12 cellular contexts compared by ENCODE assay signal in the genomic region with DNA sequence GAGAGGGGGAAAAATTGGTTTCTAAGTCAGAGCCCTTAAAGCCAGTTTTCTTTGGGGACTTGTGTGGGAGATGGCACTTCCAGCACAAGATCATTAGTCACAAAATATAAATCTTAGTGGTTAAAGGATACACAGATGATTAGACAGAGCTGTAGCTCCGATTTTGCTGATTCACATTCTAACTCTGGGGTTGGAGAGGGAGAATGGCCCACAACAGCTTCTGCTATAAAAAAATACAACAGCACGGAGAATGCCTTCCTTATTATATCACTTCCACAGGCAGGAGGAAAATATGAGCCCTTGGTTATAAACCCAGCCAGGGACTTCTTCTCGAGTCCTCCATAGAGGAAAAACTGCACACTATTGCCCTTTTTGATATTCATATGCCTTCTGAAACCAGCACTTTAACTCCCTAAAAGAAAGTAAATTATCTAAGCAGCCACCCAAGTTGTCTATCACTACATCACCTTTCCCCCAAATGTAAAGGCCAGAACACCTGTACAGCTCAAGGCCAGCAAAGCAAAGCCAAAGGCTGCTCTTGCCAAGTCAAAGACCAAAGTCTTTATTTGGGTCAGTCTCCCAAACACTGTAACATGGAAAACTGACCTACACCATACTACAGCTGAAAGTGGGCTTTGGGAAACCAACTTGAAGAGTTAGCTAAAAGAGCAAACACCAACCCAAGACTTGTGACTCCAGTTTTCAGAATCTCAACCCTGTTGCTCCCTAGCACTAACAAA. TPM values are rescaled to one million over a fixed set of nuclear protein-coding genes. Genes with fewer than 3 reads are reported as not detected.
DNase-seq lines count a peak whose midpoint lies in the region; ATAC-seq, FAIRE-seq and TF ChIP-seq lines count a peak whose summit lies in the region.
"Had no signal": no experiment of that assay in that cellular context is flagged by ENCODE, and none has a peak within 500 bp of the region (broad histone marks: within the 10 kb centered on the region; RNA-seq: fewer than 3 reads in every experiment).

No MANE protein-coding gene starts in this region.

- intact Hi-C loops in right lobe of liver (cut with DNase I), result no loop called here

- H3K36me3 Mint-ChIP-seq in astrocyte (ENCODE audit: low read depth, unreplicated experiment), result peaks cover 13% of the 10 kb centered on the region

- peaks cover 64% of the 10 kb centered on the region for H3K4me1 Mint-ChIP-seq in astrocyte (ENCODE audit: low read depth, unreplicated experiment)

- no peak for TF ChIP-seq CTCF in HEK293 (tag by site-specific recombination; IDR thresholded peaks at IDR 0.05)
- TF ChIP-seq CTCF in astrocyte (IDR thresholded peaks at IDR 0.05; ENCODE audit: insufficient read depth, low read depth, low read length), result no peak
- TF ChIP-seq CTCF in right lobe of liver (IDR thresholded peaks at IDR 0.05), result no peak
- TF ChIP-seq CTCF in D721Med (IDR thresholded peaks at IDR 0.05; ENCODE audit: insufficient read depth, missing control alignments), result no peak

- H3K4me1 ChIP-seq in HEK293 (ENCODE audit: control insufficient read depth, insufficient read depth, low read length) (peaks cover 9% of the 10 kb centered on the region), astrocyte (ENCODE audit: insufficient read depth, low read length) (peaks cover 48% of the 10 kb centered on the region), right lobe of liver (peaks cover 0 to 62% (median 30%) of the 10 kb centered on the region in 4 donors)

- 58% methylated on average over 3 of the region's 3 CpGs for WGBS in right lobe of liver (ENCODE audit: insufficient coverage, low coverage, low lambda C conversion rate, missing lambda C conversion rate)

- peaks cover 80% of the 10 kb centered on the region for H3K79me2 ChIP-seq in astrocyte (ENCODE audit: insufficient read depth, low read length)

- peak; percentile 90 for DNase-seq in A172 (ENCODE audit: low spot score)
- peak; percentile 94 for DNase-seq in astrocyte (ENCODE audit: low read depth)
- DNase-seq in right lobe of liver, result peak in 1 of 3 donors; percentile 75
- no peak for DNase-seq in T-helper 9 cell
- DNase-seq in D721Med (ENCODE audit: insufficient read length, low spot score), result no peak
- DNase-seq in NCI-H2107 (lab: John Stamatoyannopoulos, UW), result no peak
- DNase-seq: activated CD8-positive, alpha-beta memory T cell treated with anti-CD3 and anti-CD28 coated beads, Interleukin-2, amount 10 ng/mL, durations not matched to agents 7 days and 5 days; COR-L47; glutamatergic neuron; NCI-H82 had no signal

- no peak overlapping the region for H2AFZ ChIP-seq in astrocyte (ENCODE audit: low read depth, low read length)

- peak overlapping the region; percentile 100 for H3K27ac Mint-ChIP-seq in astrocyte (ENCODE audit: unreplicated experiment)
- H3K27ac Mint-ChIP-seq: activated CD8-positive, alpha-beta memory T cell treated with anti-CD3 and anti-CD28 coated beads, Interleukin-2, amount 10 ng/mL, durations not matched to agents 7 days and 5 days had no signal

- no peak for TF ChIP-seq POLR2A in right lobe of liver (IDR thresholded peaks at IDR 0.05)

- CTCF ChIA-PET in HEK293 (lab: Yijun Ruan, JAX), result interaction anchor here (0.5 to 3.7 kb wide), 7 partner anchors 19 to 207 kb away, joined by 4 to 30 read pairs (median 5); a partner anchor contains a TSS

- ATAC-seq in right lobe of liver, result peak; percentile 85 to 91 (median 89)
- no peak for ATAC-seq in HG03095 (IDR thresholded peaks at IDR 0.05; ENCODE audit: unreplicated experiment)
- ATAC-seq: activated CD8-positive, alpha-beta memory T cell treated with anti-CD3 and anti-CD28 coated beads, Interleukin-2, amount 10 ng/mL, durations not matched to agents 7 days and 5 days had no signal

- no peaks in the 10 kb centered on the region for H3K9me3 Mint-ChIP-seq in astrocyte (ENCODE audit: unreplicated experiment)

- peak overlapping the region; percentile 68 for H3K4me3 Mint-ChIP-seq in astrocyte (ENCODE audit: unreplicated experiment)
- H3K4me3 Mint-ChIP-seq: activated CD8-positive, alpha-beta memory T cell treated with anti-CD3 and anti-CD28 coated beads, Interleukin-2, amount 10 ng/mL, durations not matched to agents 7 days and 5 days had no signal

- H3K4me2 ChIP-seq in astrocyte (ENCODE audit: low read length), result peak overlapping the region; percentile 91

- H3K4me3 ChIP-seq in HEK293 (ENCODE audit: low read depth, low read length), result no peak overlapping the region
- H3K4me3 ChIP-seq in astrocyte (ENCODE audit: insufficient read depth, low read depth, low read length), result peak overlapping the region; percentile 41
- no peak overlapping the region for H3K4me3 ChIP-seq in right lobe of liver

- peaks cover 70% of the 10 kb centered on the region for H4K20me1 ChIP-seq in astrocyte (ENCODE audit: insufficient read depth, low read length)

- FAIRE-seq in astrocyte (lab: Jason Lieb, UNC), result peak; percentile 9
- FAIRE-seq in D721Med (lab: Jason Lieb, UNC), result no peak

- peak overlapping the region; percentile 82 for H3K9ac ChIP-seq in astrocyte (ENCODE audit: low read length)

- POLR2A ChIA-PET in HEK293 (lab: Yijun Ruan, JAX), result interaction anchor here (0.6 to 2.0 kb wide), 5 partner anchors 11 to 130 kb away, joined by 3 to 11 read pairs (median 3); a partner anchor contains a TSS

- H3K9me3 ChIP-seq in HEK293 (ENCODE audit: control insufficient read depth, insufficient read depth, low read depth, low read length), result no peaks in the 10 kb centered on the region
- H3K9me3 ChIP-seq in astrocyte (ENCODE audit: insufficient read depth, low read depth, low read length), result no peaks in the 10 kb centered on the region
- no peaks in the 10 kb centered on the region for H3K9me3 ChIP-seq in right lobe of liver

- H3K27me3 ChIP-seq in astrocyte (ENCODE audit: insufficient read depth, low read length) (no peaks in the 10 kb centered on the region), right lobe of liver (no peaks in the 10 kb centered on the region)

- H3K27ac ChIP-seq in HEK293 (ENCODE audit: extremely low read depth, low read depth, low read length), result no peak overlapping the region
- H3K27ac ChIP-seq in astrocyte (ENCODE audit: low read depth, low read length), result peak overlapping the region; percentile 96
- H3K27ac ChIP-seq in right lobe of liver, result peak overlapping the region in 2 of 3 donors; percentile 13 to 53

- H3K27me3 Mint-ChIP-seq in astrocyte (ENCODE audit: low read depth, unreplicated experiment), result no peaks in the 10 kb centered on the region
- H3K27me3 Mint-ChIP-seq: activated CD8-positive, alpha-beta memory T cell treated with anti-CD3 and anti-CD28 coated beads, Interleukin-2, amount 10 ng/mL, durations not matched to agents 7 days and 5 days had no signal

- H3K36me3 ChIP-seq in HEK293 (ENCODE audit: control insufficient read depth in 2 of 2, insufficient read depth in 1 of 2, low read length in 2 of 2) (peaks cover 28 to 41% of the 10 kb centered on the region in 2 experiments), astrocyte (ENCODE audit: insufficient read depth, low read length) (peaks cover 20% of the 10 kb centered on the region), right lobe of liver (peaks cover 0 to 10% (median 2%) of the 10 kb centered on the region in 4 donors)

TF ChIP-seq in HEK293, 187 proteins besides CTCF, POLR2A, EP300 and RAD21:
- TF ChIP-seq ZNF629 (tag by site-specific recombination; IDR thresholded peaks at IDR 0.05) (no peak), ZNF366 (tag by site-specific recombination; conservative IDR thresholded peaks at IDR 0.05) (no peak), SALL2 (tag by site-specific recombination; IDR thresholded peaks at IDR 0.05; ENCODE audit: borderline replicate concordance) (no peak), SCRT2 (tag by site-specific recombination; IDR thresholded peaks at IDR 0.05) (peak; percentile 21; the same call in 1 of the 2 replicates), YY1 (tag by site-specific recombination; IDR thresholded peaks at IDR 0.05) (no peak), MEIS1 (CRISPR knock-in tag; IDR thresholded peaks at IDR 0.05; ENCODE audit: borderline replicate concordance) (no peak), ZNF221 (tag by site-specific recombination; IDR thresholded peaks at IDR 0.05; ENCODE audit: borderline replicate concordance) (no peak)

RNA-seq across cellular contexts. Expression of a gene that starts 10.4 kb away (rescaled TPM):
- 136 and 149 TPM in 2 replicates for total RNA-seq in A172 (2014; rRNA removed; shearing (Covaris generic))
- total RNA-seq in astrocyte, result 53.4 and 56.1 TPM in 2 replicates
- 10 to 100 TPM; 26.5 to 70.0 (median 35.4) TPM for total RNA-seq in right lobe of liver

RNA-seq across cellular contexts. Expression of a gene that starts 10.5 kb away (rescaled TPM):
- 43.1 and 47.9 TPM in 2 replicates for total RNA-seq in A172 (2014; rRNA removed; shearing (Covaris generic))
- total RNA-seq in astrocyte (86.6 and 95.6 TPM in 2 replicates), right lobe of liver (10 to 100 TPM; 30.6 to 41.0 (median 36.8) TPM)

RNA-seq across cellular contexts. Expression of a gene that starts 41.8 kb away (rescaled TPM):
- total RNA-seq in A172 (2014; rRNA removed; shearing (Covaris generic)), result not detected in 2 replicates
- total RNA-seq in astrocyte, result not detected in 2 replicates
- total RNA-seq in right lobe of liver, result under 1 TPM in 2 of 6 experiments, not detected in 4; 0.22 to 0.31 TPM
- total RNA-seq: activated CD8-positive, alpha-beta memory T cell treated with anti-CD3 and anti-CD28 coated beads, Interleukin-2, amount 10 ng/mL, durations not matched to agents 7 days and 5 days had no signal

Comparison
In these comparisons a context has a peak if more than half of its experiments do, and no peak if none do; other contexts are left out.
1. DNase-seq: peak in A172 (single experiment) and astrocyte (single experiment); none in T-helper 9 cell (single experiment), D721Med (single experiment) and NCI-H2107 (single experiment).